In the genomic region with DNA sequence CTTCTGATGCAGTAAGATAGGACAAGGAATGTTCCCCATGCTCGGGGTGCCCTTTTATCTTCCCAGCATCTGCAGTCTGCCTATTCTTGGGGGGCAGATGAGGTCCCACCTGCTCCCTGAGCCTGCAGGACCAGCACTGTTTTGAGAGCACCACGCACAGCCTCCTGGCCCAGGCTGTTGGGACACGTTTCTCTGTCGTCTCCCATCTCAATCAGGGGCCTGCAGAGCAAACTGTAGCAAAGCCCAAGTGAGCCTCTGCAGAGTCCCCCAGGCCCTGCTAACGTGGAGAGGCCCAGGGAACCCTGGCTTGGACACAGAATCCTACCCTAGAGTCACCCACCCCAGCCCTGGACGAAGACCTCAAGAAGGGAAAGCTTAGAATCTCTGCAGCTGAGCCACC, we compare ENCODE assay signal across 25 cellular contexts.
"Had no signal": no experiment of that assay in that cellular context is flagged by ENCODE, and none has a peak within 500 bp of the region (broad histone marks: within the 10 kb centered on the region; RNA-seq: fewer than 3 reads in every experiment).

No MANE protein-coding gene starts in this region.

- ATAC-seq: activated CD8-positive, alpha-beta memory T cell treated with anti-CD3 and anti-CD28 coated beads, Interleukin-2, amount 10 ng/mL, durations not matched to agents 7 days and 5 days; activated naive CD4-positive, alpha-beta T cell treated with anti-CD3 and anti-CD28 coated beads, Interleukin-2, amount 50 U/mL, for 72 hours; activated naive CD8-positive, alpha-beta T cell treated with anti-CD3 and anti-CD28 coated beads, Interleukin-2, amount 50 U/mL, for 24 hours; body of pancreas; T-cell had no signal

- H3K4me3 Mint-ChIP-seq: activated B cell treated with CpG ODN at 0.5 μM for 24 hours; activated CD4-positive, alpha-beta T cell treated with anti-CD3 and anti-CD28 coated beads, Interleukin-2, amount 10 ng/mL, durations not matched to agents 24 days and 14 days; activated CD8-positive, alpha-beta memory T cell treated with anti-CD3 and anti-CD28 coated beads, Interleukin-2, amount 10 ng/mL, durations not matched to agents 7 days and 5 days; activated naive CD8-positive, alpha-beta T cell treated with anti-CD3 and anti-CD28 coated beads, Interleukin-2, amount 50 U/mL, for 24 hours; activated T-cell treated with anti-CD3 and anti-CD28 coated beads, Interleukin-2, amount 50 U/mL, for 24 hours; T-cell had no signal

- H3K27me3 ChIP-seq: ascending aorta, body of pancreas had no signal

- H3K27ac ChIP-seq: body of pancreas, SK-N-MC had no signal

- H3K9me3 Mint-ChIP-seq: activated B cell treated with CpG ODN at 0.5 μM for 24 hours; activated CD4-positive, alpha-beta T cell treated with anti-CD3 and anti-CD28 coated beads, Interleukin-2, amount 10 ng/mL, durations not matched to agents 24 days and 14 days; activated naive CD4-positive, alpha-beta T cell treated with anti-CD3 and anti-CD28 coated beads, Interleukin-2, amount 50 U/mL, for 72 hours; activated naive CD8-positive, alpha-beta T cell treated with anti-CD3 and anti-CD28 coated beads, Interleukin-2, amount 50 U/mL, for 24 hours; activated T-cell treated with anti-CD3 and anti-CD28 coated beads, Interleukin-2, amount 50 U/mL, for 24 hours; T-cell had no signal

- H3K9me3 ChIP-seq: ascending aorta, body of pancreas had no signal

- H3K27me3 Mint-ChIP-seq: activated B cell treated with CpG ODN at 0.5 μM for 24 hours; activated CD4-positive, alpha-beta T cell treated with anti-CD3 and anti-CD28 coated beads, Interleukin-2, amount 10 ng/mL, durations not matched to agents 24 days and 14 days; activated CD8-positive, alpha-beta memory T cell treated with anti-CD3 and anti-CD28 coated beads, Interleukin-2, amount 10 ng/mL, durations not matched to agents 7 days and 5 days; activated naive CD8-positive, alpha-beta T cell treated with anti-CD3 and anti-CD28 coated beads, Interleukin-2, amount 50 U/mL, for 24 hours; activated T-cell treated with anti-CD3 and anti-CD28 coated beads, Interleukin-2, amount 50 U/mL, for 24 hours; T-cell had no signal

- H3K36me3 Mint-ChIP-seq: activated CD8-positive, alpha-beta memory T cell treated with anti-CD3 and anti-CD28 coated beads, Interleukin-2, amount 10 ng/mL, durations not matched to agents 7 days and 5 days; activated naive CD4-positive, alpha-beta T cell treated with anti-CD3 and anti-CD28 coated beads, Interleukin-2, amount 50 U/mL, for 72 hours had no signal

- H3K27ac Mint-ChIP-seq: activated B cell treated with CpG ODN at 0.5 μM for 24 hours; activated CD8-positive, alpha-beta memory T cell treated with anti-CD3 and anti-CD28 coated beads, Interleukin-2, amount 10 ng/mL, durations not matched to agents 7 days and 5 days; activated naive CD4-positive, alpha-beta T cell treated with anti-CD3 and anti-CD28 coated beads, Interleukin-2, amount 50 U/mL, for 72 hours; activated naive CD8-positive, alpha-beta T cell treated with anti-CD3 and anti-CD28 coated beads, Interleukin-2, amount 50 U/mL, for 24 hours; activated T-cell treated with anti-CD3 and anti-CD28 coated beads, Interleukin-2, amount 50 U/mL, for 24 hours; T-cell had no signal

- H3K4me3 ChIP-seq: ascending aorta, body of pancreas, SK-N-MC had no signal

- DNase-seq: activated B cell treated with CpG ODN at 0.5 μM for 24 hours; activated CD4-positive, alpha-beta T cell treated with anti-CD3 and anti-CD28 coated beads for 1 hour; activated CD4-positive, alpha-beta T cell treated with anti-CD3 and anti-CD28 coated beads, Interleukin-2, amount 10 ng/mL, durations not matched to agents 24 days and 14 days; activated CD4-positive, alpha-beta T cell treated with anti-CD3 and anti-CD28 coated beads, Interleukin-2, amount 50 U/mL, for 48 hours; activated CD8-positive, alpha-beta memory T cell treated with anti-CD3 and anti-CD28 coated beads, Interleukin-2, amount 10 ng/mL, durations not matched to agents 7 days and 5 days; activated effector memory CD4-positive, alpha-beta T cell treated with anti-CD3 and anti-CD28 coated beads, Interleukin-2, amount 50 U/mL, for 16 hours; activated naive CD4-positive, alpha-beta T cell treated with Interleukin-2 at 50 U/mL for 16 hours; activated naive CD8-positive, alpha-beta T cell treated with anti-CD3 and anti-CD28 coated beads, Interleukin-2, amount 50 U/mL, for 24 hours; activated T-cell treated with anti-CD3 and anti-CD28 coated beads, Interleukin-2, amount 50 U/mL, for 24 hours; amniotic stem cell; body of pancreas; MM.1S; NCI-H1105 treated with DMSO at 0.1 percent for 48 hours; NCI-H1436 treated with DMSO at 0.1 percent for 48 hours; NCI-H187 treated with DMSO at 0.1 percent for 48 hours; NCI-H2081 treated with DMSO at 0.1 percent for 48 hours; NCI-H345; NCI-H510A; NCI-H526 treated with DMSO at 0.1 percent for 48 hours; T-cell; T-helper 2 cell; T1000 had no signal
